ENCODE assay signal across 10 cellular contexts in the genomic region with DNA sequence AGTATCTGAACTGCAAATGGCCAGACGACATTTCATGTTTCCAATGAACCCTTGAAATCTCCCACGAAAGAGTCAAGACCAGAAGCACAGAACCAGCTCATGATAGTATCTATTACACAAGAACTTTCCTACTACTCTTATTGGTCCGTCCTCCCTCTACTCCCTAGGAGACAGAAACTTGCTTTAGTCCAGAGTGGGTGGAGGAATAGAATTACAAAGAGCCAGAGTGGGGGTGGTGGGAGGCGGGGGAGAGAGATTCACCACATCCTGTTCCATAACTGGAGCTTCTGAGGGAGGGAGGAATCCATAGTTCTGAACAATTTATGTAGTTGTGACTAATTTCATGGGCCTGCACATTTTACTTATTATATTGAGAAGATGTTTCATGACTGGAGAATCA.
DNase-seq lines count a peak whose midpoint lies in the region; ATAC-seq and FAIRE-seq lines count a peak whose summit lies in the region.
"Had no signal": no experiment of that assay in that cellular context is flagged by ENCODE, and none has a peak within 500 bp of the region (broad histone marks: within the 10 kb centered on the region; RNA-seq: fewer than 3 reads in every experiment).

No MANE protein-coding gene starts in this region.

- ATAC-seq in HG03565 (IDR thresholded peaks at IDR 0.05; ENCODE audit: unreplicated experiment): no peak
- ATAC-seq: psoas muscle had no signal

- DNase-seq in GM04504 (ENCODE audit: low read depth): peak; percentile 77
- peak; percentile 78 for DNase-seq in NCI-H226
- peak; percentile 64 for DNase-seq in stimulated activated CD4-positive, alpha-beta T cell treated with anti-CD3 and anti-CD28 coated beads, Interleukin-1b, Interleukin-23, amount 100 ng/mL, for 48 hours
- no peak for DNase-seq in effector CD4-positive, alpha-beta T cell
- no peak for DNase-seq in medulla oblongata (ENCODE audit: extremely low spot score)
- DNase-seq in GM19240 (ENCODE audit: insufficient read length, low spot score): no peak
- DNase-seq: NCI-H774, psoas muscle had no signal

- peak; percentile 21 for FAIRE-seq in endometrium (lab: Jason Lieb, UNC)

Comparison
In these comparisons a context has a peak if more than half of its experiments do, and no peak if none do; other contexts are left out.
1. DNase-seq: peak in GM04504 (single experiment), NCI-H226 (single experiment) and stimulated activated CD4-positive, alpha-beta T cell treated with anti-CD3 and anti-CD28 coated beads, Interleukin-1b, Interleukin-23, amount 100 ng/mL, for 48 hours (single experiment); none in effector CD4-positive, alpha-beta T cell (single experiment), medulla oblongata (single experiment) and GM19240 (single experiment).